9 cellular contexts compared by ENCODE assay signal in genomic region chrX:30635630-30636029, GRCh38. TPM values are rescaled to one million over a fixed set of nuclear protein-coding genes. Genes with fewer than 3 reads are reported as not detected.
DNase-seq lines count a peak whose midpoint lies in the region; ATAC-seq and TF ChIP-seq lines count a peak whose summit lies in the region.
"Had no signal": no experiment of that assay in that cellular context is flagged by ENCODE, and none has a peak within 500 bp of the region (broad histone marks: within the 10 kb centered on the region; RNA-seq: fewer than 3 reads in every experiment).

No MANE protein-coding gene starts in this region.

- no peaks in the 10 kb centered on the region for H3K36me3 ChIP-seq in kidney epithelial cell (ENCODE audit: control insufficient read depth, insufficient read depth, low read length)

- ATAC-seq in GM21576 (IDR thresholded peaks at IDR 0.05; ENCODE audit: unreplicated experiment): no peak

- H3K27me3 ChIP-seq in kidney epithelial cell (ENCODE audit: control insufficient read depth, insufficient read depth, low read length): no peaks in the 10 kb centered on the region

- no peak overlapping the region for H3K4me3 ChIP-seq in WI38 (ENCODE audit: low read depth, low read length)
- H3K4me3 ChIP-seq in kidney epithelial cell (ENCODE audit: low read depth, low read length): no peak overlapping the region

- no peak for TF ChIP-seq CTCF in GM13976 (IDR thresholded peaks at IDR 0.05; ENCODE audit: borderline replicate concordance, control extremely low read depth, extremely low read depth, insufficient read depth, missing control alignments)
- peak; percentile 19; the same call in 1 of the 2 replicates for TF ChIP-seq CTCF in WI38 (IDR thresholded peaks at IDR 0.05; ENCODE audit: low read depth, low read length)
- TF ChIP-seq CTCF in kidney epithelial cell (IDR thresholded peaks at IDR 0.05; ENCODE audit: insufficient read depth, low read length, poor library complexity, severe bottlenecking): peak; percentile 6

- in situ Hi-C loops in GM13976 (cut with MboI; ENCODE audit: low sequenced_read_pairs, unreplicated experiment): no loop called here

- DNase-seq in AG20443 (ENCODE audit: low spot score) (peak; percentile 18), GM13976 (ENCODE audit: low spot score) (peak; percentile 41), kidney epithelial cell (ENCODE audit: low read depth) (no peak), NCI-H2171 (lab: John Stamatoyannopoulos, UW) (no peak), GM19240 (ENCODE audit: insufficient read length, low spot score) (no peak)
- DNase-seq in stimulated activated CD4-positive, alpha-beta T cell treated with anti-CD3 and anti-CD28 coated beads, Interleukin-2, amount 100 ng/mL, for 48 hours: no peak
- DNase-seq: SHP77 treated with DMSO at 0.1 percent for 48 hours had no signal

RNA-seq across cellular contexts. Expression of gene GK, which starts 17.6 kb away (rescaled TPM):
- 4.1 and 5.5 TPM in 2 replicates for total RNA-seq in kidney epithelial cell

RNA-seq across cellular contexts. Expression of gene TASL, which starts 58.1 kb away (rescaled TPM):
- not detected in 2 replicates for total RNA-seq in kidney epithelial cell

Comparison
In these comparisons a context has a peak if more than half of its experiments do, and no peak if none do; other contexts are left out.
1. DNase-seq: peak in AG20443 (single experiment) and GM13976 (single experiment); none in kidney epithelial cell (single experiment), NCI-H2171 (single experiment), stimulated activated CD4-positive, alpha-beta T cell treated with anti-CD3 and anti-CD28 coated beads, Interleukin-2, amount 100 ng/mL, for 48 hours (0 of 2) and GM19240 (single experiment).